ENCODE assay signal across 25 cellular contexts in the genomic region with DNA sequence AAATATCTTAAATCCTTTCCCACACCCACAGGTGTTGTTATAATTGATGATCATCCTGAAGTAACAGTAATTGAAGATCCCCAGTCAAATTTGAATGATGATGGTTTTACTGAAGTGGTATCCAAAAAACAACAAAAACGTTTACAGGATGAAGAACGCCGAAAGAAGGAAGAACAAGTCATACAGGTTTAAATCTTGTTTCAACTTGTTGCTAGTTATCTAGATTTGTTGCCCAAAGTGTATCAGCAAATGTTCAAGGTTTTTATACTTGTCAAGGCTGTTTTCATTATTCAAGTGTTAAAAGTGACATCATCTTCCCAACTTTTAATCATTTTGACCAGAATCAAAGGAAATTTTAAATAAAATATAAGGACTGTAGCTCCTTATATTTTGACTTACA.
"Had no signal": no experiment of that assay in that cellular context is flagged by ENCODE, and none has a peak within 500 bp of the region (broad histone marks: within the 10 kb centered on the region; RNA-seq: fewer than 3 reads in every experiment).

No MANE protein-coding gene starts in this region.

- H3K4me3 ChIP-seq: esophagus muscularis mucosa, gastroesophageal sphincter, left ventricle myocardium inferior, lower lobe of right lung, pancreas, smooth muscle cell, suprapubic skin, thyroid gland, upper lobe of left lung, uterus had no signal

- H3K9me3 Mint-ChIP-seq: immature natural killer cell; stimulated activated effector memory CD8-positive, alpha-beta T cell treated with anti-CD3 and anti-CD28 coated beads, Interleukin-12 subunit alpha, Interleukin-12 subunit beta, amount 100 ng/mL, for 72 hours had no signal

- H3K4me3 Mint-ChIP-seq: immature natural killer cell; naive B cell; nephron; stimulated activated effector memory CD8-positive, alpha-beta T cell treated with anti-CD3 and anti-CD28 coated beads, Interleukin-12 subunit alpha, Interleukin-12 subunit beta, amount 100 ng/mL, for 72 hours had no signal

- H3K9me3 ChIP-seq: esophagus muscularis mucosa, gastroesophageal sphincter, left ventricle myocardium inferior, lower lobe of right lung, pancreas, suprapubic skin, thyroid gland, upper lobe of left lung, uterus had no signal

- H3K4me1 Mint-ChIP-seq: nephron had no signal

- H3K27ac ChIP-seq: esophagus muscularis mucosa, gastroesophageal sphincter, left ventricle myocardium inferior, lower lobe of right lung, pancreas, suprapubic skin, thyroid gland, upper lobe of left lung, uterus had no signal

- H3K27me3 ChIP-seq: esophagus muscularis mucosa, gastroesophageal sphincter, pancreas, suprapubic skin, thyroid gland, upper lobe of left lung, uterus had no signal

- H3K4me2 ChIP-seq: smooth muscle cell had no signal

- H3K36me3 ChIP-seq: uterus had no signal

- FAIRE-seq: endothelial cell of umbilical vein, kidney, pancreas had no signal

- H3K36me3 Mint-ChIP-seq: stimulated activated effector memory CD8-positive, alpha-beta T cell treated with anti-CD3 and anti-CD28 coated beads, Interleukin-12 subunit alpha, Interleukin-12 subunit beta, amount 100 ng/mL, for 72 hours had no signal

- H3K27ac Mint-ChIP-seq: nephron; progenitor cell of endocrine pancreas; stimulated activated effector memory CD8-positive, alpha-beta T cell treated with anti-CD3 and anti-CD28 coated beads, Interleukin-12 subunit alpha, Interleukin-12 subunit beta, amount 100 ng/mL, for 72 hours had no signal

- H3K4me1 ChIP-seq: esophagus muscularis mucosa, gastroesophageal sphincter, left ventricle myocardium inferior, lower lobe of right lung, pancreas, thyroid gland, upper lobe of left lung, uterus had no signal

- H3K27me3 Mint-ChIP-seq: naive B cell, progenitor cell of endocrine pancreas had no signal

- DNase-seq: glutamatergic neuron; immature natural killer cell; kidney; left cardiac atrium; left ventricle myocardium inferior; lower lobe of right lung; mesenchymal stem cell; naive B cell; occipital lobe; pancreas; right cardiac atrium; stimulated activated CD4-positive, alpha-beta T cell treated with anti-CD3 and anti-CD28 coated beads, Interleukin-4, amount 100 ng/mL, for 1 hour; stimulated activated CD8-positive, alpha-beta memory T cell treated with anti-CD3 and anti-CD28 coated beads, Interleukin-4, amount 100 ng/mL, for 48 hours; stimulated activated naive CD8-positive, alpha-beta T cell treated with anti-CD3 and anti-CD28 coated beads, Interleukin-15, Interleukin-2, amounts not matched to agents 100 U/mL and 50 U/mL, for 24 hours; thyroid gland; upper lobe of left lung; uterus had no signal
